8 cellular contexts compared by ENCODE assay signal in the genomic region with DNA sequence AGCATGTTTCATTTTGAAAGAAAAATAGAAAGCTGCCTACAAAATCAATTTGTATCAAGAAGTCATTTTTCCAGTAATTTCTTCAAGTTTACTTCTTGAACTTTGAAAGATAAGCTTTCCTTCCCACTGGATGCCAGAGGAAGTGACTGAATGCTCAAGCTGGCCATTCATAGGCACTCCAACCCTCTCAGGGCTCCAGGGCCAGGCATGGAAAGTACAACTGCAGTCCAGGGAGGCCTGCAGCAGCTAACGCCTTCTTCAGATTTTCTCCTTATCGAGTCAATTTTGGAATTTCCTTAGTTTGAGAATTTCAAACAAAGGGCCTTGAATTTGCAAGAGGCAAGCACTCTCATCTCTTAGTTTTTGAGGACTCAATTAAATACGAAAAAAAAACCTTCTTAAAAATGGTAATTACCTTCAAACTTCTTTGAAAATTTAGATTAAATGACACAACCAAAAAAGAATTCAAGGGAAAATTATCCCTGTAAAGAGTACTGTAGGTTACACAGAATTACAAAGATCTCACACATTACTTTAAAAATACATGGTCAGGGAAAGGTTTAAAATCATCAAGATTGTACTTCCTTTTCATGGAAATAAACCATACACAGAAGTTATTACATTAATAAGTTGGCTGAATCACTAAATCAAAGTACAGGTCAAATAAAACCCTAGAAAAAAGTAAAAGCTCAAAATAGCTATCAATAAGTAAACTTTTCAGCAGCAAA. TPM values are rescaled to one million over a fixed set of nuclear protein-coding genes. Genes with fewer than 3 reads are reported as not detected.
DNase-seq lines count a peak whose midpoint lies in the region; ATAC-seq and TF ChIP-seq lines count a peak whose summit lies in the region.

No MANE protein-coding gene starts in this region.

- H3K9me3 ChIP-seq in right atrium auricular region: no peaks in the 10 kb centered on the region

- peak overlapping the region; percentile 83 for H3K4me3 Mint-ChIP-seq in activated CD4-positive, alpha-beta T cell treated with anti-CD3 and anti-CD28 coated beads, Interleukin-2, amount 10 ng/mL, durations not matched to agents 7 days and 5 days
- H3K4me3 Mint-ChIP-seq in activated B cell treated with CpG ODN at 0.5 μM for 24 hours: peak overlapping the region; percentile 88
- H3K4me3 Mint-ChIP-seq in stimulated activated memory B cell treated with anti-CD40 and anti-IgM and Interleukin-4, amounts not matched to agents 10 μg/mL and 1 μg/mL and 100 μg/mL, for 72 hours: peak overlapping the region; percentile 86

- no peak for DNase-seq in activated CD4-positive, alpha-beta T cell treated with anti-CD3 and anti-CD28 coated beads, Interleukin-2, amount 10 ng/mL, durations not matched to agents 7 days and 5 days
- DNase-seq in activated CD4-positive, alpha-beta T cell treated with anti-CD3 and anti-CD28 coated beads for 1 hour: no peak
- DNase-seq in activated B cell treated with CpG ODN at 0.5 μM for 24 hours: no peak
- no peak for DNase-seq in right atrium auricular region (ENCODE audit: low spot score)
- DNase-seq in cortex of kidney (lab: John Stamatoyannopoulos, UW): no peak
- DNase-seq in NCI-H1694 treated with DMSO at 0.1 percent for 48 hours (lab: John Stamatoyannopoulos, UW): no peak
- no peak for DNase-seq in kidney glomerular epithelial cell (lab: John Stamatoyannopoulos, UW)

- no peaks in the 10 kb centered on the region for H3K27me3 ChIP-seq in right atrium auricular region

- H3K27ac Mint-ChIP-seq in activated CD4-positive, alpha-beta T cell treated with anti-CD3 and anti-CD28 coated beads, Interleukin-2, amount 10 ng/mL, durations not matched to agents 7 days and 5 days: peak overlapping the region; percentile 89
- peak overlapping the region; percentile 72 for H3K27ac Mint-ChIP-seq in activated B cell treated with CpG ODN at 0.5 μM for 24 hours
- peak overlapping the region; percentile 100 for H3K27ac Mint-ChIP-seq in stimulated activated memory B cell treated with anti-CD40 and anti-IgM and Interleukin-4, amounts not matched to agents 10 μg/mL and 1 μg/mL and 100 μg/mL, for 72 hours

- no peak for TF ChIP-seq CTCF in activated B cell treated with CpG ODN at 0.5 μM for 24 hours (IDR thresholded peaks at IDR 0.05)
- no peak for TF ChIP-seq CTCF in right atrium auricular region (IDR thresholded peaks at IDR 0.05)

- peaks cover 57% of the 10 kb centered on the region for H3K4me1 Mint-ChIP-seq in activated CD4-positive, alpha-beta T cell treated with anti-CD3 and anti-CD28 coated beads, Interleukin-2, amount 10 ng/mL, durations not matched to agents 7 days and 5 days
- peaks cover 66% of the 10 kb centered on the region for H3K4me1 Mint-ChIP-seq in activated B cell treated with CpG ODN at 0.5 μM for 24 hours
- H3K4me1 Mint-ChIP-seq in stimulated activated memory B cell treated with anti-CD40 and anti-IgM and Interleukin-4, amounts not matched to agents 10 μg/mL and 1 μg/mL and 100 μg/mL, for 72 hours: peaks cover 54% of the 10 kb centered on the region

- ATAC-seq in activated B cell treated with CpG ODN at 0.5 μM for 24 hours (ENCODE audit: low read depth): no peak
- ATAC-seq in stimulated activated memory B cell treated with anti-CD40 and anti-IgM and Interleukin-4, amounts not matched to agents 10 μg/mL and 1 μg/mL and 100 μg/mL, for 72 hours: no peak

- peaks cover 14% of the 10 kb centered on the region for H3K36me3 Mint-ChIP-seq in activated CD4-positive, alpha-beta T cell treated with anti-CD3 and anti-CD28 coated beads, Interleukin-2, amount 10 ng/mL, durations not matched to agents 7 days and 5 days (ENCODE audit: low read depth)
- peaks cover 10% of the 10 kb centered on the region for H3K36me3 Mint-ChIP-seq in activated B cell treated with CpG ODN at 0.5 μM for 24 hours (ENCODE audit: low read depth)
- no peaks in the 10 kb centered on the region for H3K36me3 Mint-ChIP-seq in stimulated activated memory B cell treated with anti-CD40 and anti-IgM and Interleukin-4, amounts not matched to agents 10 μg/mL and 1 μg/mL and 100 μg/mL, for 72 hours

- peak overlapping the region in 1 of 2 donors; percentile 92 for H3K4me3 ChIP-seq in right atrium auricular region

- H3K36me3 ChIP-seq in right atrium auricular region: no peaks in the 10 kb centered on the region

- CTCF ChIA-PET in activated CD4-positive, alpha-beta T cell treated with anti-CD3 and anti-CD28 coated beads, Interleukin-2, amount 10 ng/mL, durations not matched to agents 7 days and 5 days (lab: Charles Lee): interaction anchor here (1.1 to 2.1 kb wide), 3 partner anchors 9 to 21 kb away, joined by 4 to 6 read pairs (median 5); no protein-coding TSS in a partner anchor
- CTCF ChIA-PET in activated B cell treated with CpG ODN at 0.5 μM for 24 hours (lab: Charles Lee): interaction anchor here (1.6 kb wide), 1 partner anchor 307 kb away, joined by 4 read pairs; no protein-coding TSS in a partner anchor

- POLR2A ChIA-PET in activated CD4-positive, alpha-beta T cell treated with anti-CD3 and anti-CD28 coated beads, Interleukin-2, amount 10 ng/mL, durations not matched to agents 7 days and 5 days (lab: Charles Lee): no interaction called here
- POLR2A ChIA-PET in activated B cell treated with CpG ODN at 0.5 μM for 24 hours (lab: Charles Lee): interaction anchor here (0.6 to 1.8 kb wide), 3 partner anchors 18 to 1906 kb away, joined by 3 to 6 read pairs (median 4); a partner anchor contains a TSS

- H3K4me1 ChIP-seq in right atrium auricular region: peaks cover 0 to 52% of the 10 kb centered on the region in 2 donors

- no peaks in the 10 kb centered on the region for H3K27me3 Mint-ChIP-seq in activated CD4-positive, alpha-beta T cell treated with anti-CD3 and anti-CD28 coated beads, Interleukin-2, amount 10 ng/mL, durations not matched to agents 7 days and 5 days
- no peaks in the 10 kb centered on the region for H3K27me3 Mint-ChIP-seq in activated B cell treated with CpG ODN at 0.5 μM for 24 hours
- H3K27me3 Mint-ChIP-seq in stimulated activated memory B cell treated with anti-CD40 and anti-IgM and Interleukin-4, amounts not matched to agents 10 μg/mL and 1 μg/mL and 100 μg/mL, for 72 hours: no peaks in the 10 kb centered on the region

- no peaks in the 10 kb centered on the region for H3K9me3 Mint-ChIP-seq in activated CD4-positive, alpha-beta T cell treated with anti-CD3 and anti-CD28 coated beads, Interleukin-2, amount 10 ng/mL, durations not matched to agents 7 days and 5 days
- H3K9me3 Mint-ChIP-seq in activated B cell treated with CpG ODN at 0.5 μM for 24 hours: no peaks in the 10 kb centered on the region
- no peaks in the 10 kb centered on the region for H3K9me3 Mint-ChIP-seq in stimulated activated memory B cell treated with anti-CD40 and anti-IgM and Interleukin-4, amounts not matched to agents 10 μg/mL and 1 μg/mL and 100 μg/mL, for 72 hours

- intact Hi-C loops in activated B cell treated with CpG ODN at 0.5 μM for 24 hours (cut with micrococcal nuclease): loop anchor here (5.0 to 10.0 kb wide), 2 partner anchors 55 to 863 kb away; a partner anchor contains a TSS

- peak overlapping the region; percentile 92 to 97 for H3K27ac ChIP-seq in right atrium auricular region

RNA-seq across cellular contexts. Expression of a gene that starts 2.5 kb away (rescaled TPM):
- total RNA-seq in activated CD4-positive, alpha-beta T cell treated with anti-CD3 and anti-CD28 coated beads, Interleukin-2, amount 10 ng/mL, durations not matched to agents 7 days and 5 days: 10 to 100 TPM; 63.2 to 76.3 TPM
- total RNA-seq in activated B cell treated with CpG ODN at 0.5 μM for 24 hours (50.1 and 68.6 TPM in 2 replicates), right atrium auricular region (10 to 100 TPM; 41.5 to 53.9 TPM)
